In genomic region chr1:211889307-211890090, GRCh38 we compare ENCODE assay signal across 7 cellular contexts. TPM values are rescaled to one million over a fixed set of nuclear protein-coding genes. Genes with fewer than 3 reads are reported as not detected.
A peak's percentile ranks its signal among the peaks of the same experiment; 100 is the strongest.
DNase-seq lines count a peak whose midpoint lies in the region; ATAC-seq and TF ChIP-seq lines count a peak whose summit lies in the region.
"Not testable (repeated sequence)": the region's sequence is repeated elsewhere in the genome, so short reads cannot be mapped to it uniquely, and the experiment has no call there.

No MANE protein-coding gene starts in this region.

- not testable (repeated sequence) for H3K9me3 Mint-ChIP-seq in glutamatergic neuron (ENCODE audit: unreplicated experiment); mesothelial cell of epicardium; osteocyte (ENCODE audit: unreplicated experiment)

- peak; percentile 60 for DNase-seq in H7
- DNase-seq in RWPE2 (ENCODE audit: low spot score); brain microvascular endothelial cell; osteocyte (ENCODE audit: extremely low spot score, unreplicated experiment): not testable (repeated sequence)
- peak; percentile 57 for DNase-seq in glutamatergic neuron
- DNase-seq in mesothelial cell of epicardium (ENCODE audit: low spot score in 2 of 2, unreplicated experiment in 2 of 2), result peak; percentile 30 to 52

- not testable (repeated sequence) for H3K27ac Mint-ChIP-seq in glutamatergic neuron (ENCODE audit: unreplicated experiment); mesothelial cell of epicardium; osteocyte (ENCODE audit: unreplicated experiment)

- not testable (repeated sequence) for TF ChIP-seq CTCF in RWPE2 (IDR thresholded peaks at IDR 0.05; ENCODE audit: poor library complexity, severe bottlenecking); brain microvascular endothelial cell (IDR thresholded peaks at IDR 0.05; ENCODE audit: low read depth, low read length, missing control alignments); glutamatergic neuron (IDR thresholded peaks at IDR 0.05; ENCODE audit: partially characterized antibody, unreplicated experiment); mesothelial cell of epicardium (IDR thresholded peaks at IDR 0.05; ENCODE audit: unreplicated experiment); osteocyte (IDR thresholded peaks at IDR 0.05)

- not testable (repeated sequence) for H3K36me3 Mint-ChIP-seq in glutamatergic neuron (ENCODE audit: unreplicated experiment); mesothelial cell of epicardium; osteocyte (ENCODE audit: unreplicated experiment)

- not testable (repeated sequence) for H3K9me3 ChIP-seq in RWPE2 (ENCODE audit: severe bottlenecking); iPS-18c (ENCODE audit: control insufficient read depth, insufficient read depth, low read length)

- H3K4me3 ChIP-seq in H7 (ENCODE audit: insufficient read depth, low read depth, low read length) (peak overlapping the region; percentile 40), RWPE2 (ENCODE audit: severe bottlenecking) (peak overlapping the region; percentile 26), brain microvascular endothelial cell (ENCODE audit: low read depth, low read length) (peak overlapping the region; percentile 15), iPS-18c (ENCODE audit: insufficient read depth, low read depth, low read length) (peak overlapping the region; percentile 46)

- H3K27ac ChIP-seq in RWPE2 (ENCODE audit: poor library complexity, severe bottlenecking); brain microvascular endothelial cell: not testable (repeated sequence)

- H3K27me3 Mint-ChIP-seq in glutamatergic neuron (ENCODE audit: unreplicated experiment); mesothelial cell of epicardium (ENCODE audit: low read depth): not testable (repeated sequence)
- H3K27me3 Mint-ChIP-seq in osteocyte (ENCODE audit: unreplicated experiment), result peaks cover 12% of the 10 kb centered on the region

- ATAC-seq in RWPE2 (ENCODE audit: low read depth), result not testable (repeated sequence)

- peak overlapping the region; percentile 79 for H3K4me3 Mint-ChIP-seq in glutamatergic neuron (ENCODE audit: unreplicated experiment)
- peak overlapping the region; percentile 61 for H3K4me3 Mint-ChIP-seq in mesothelial cell of epicardium
- H3K4me3 Mint-ChIP-seq in osteocyte (ENCODE audit: unreplicated experiment), result peak overlapping the region; percentile 48

- not testable (repeated sequence) for H3K36me3 ChIP-seq in H7 (replicated peaks; ENCODE audit: control insufficient read depth, insufficient read depth, low read length); RWPE2 (ENCODE audit: low read depth); brain microvascular endothelial cell (replicated peaks)

- H3K27me3 ChIP-seq in H7 (ENCODE audit: control insufficient read depth, insufficient read depth, low read length); RWPE2 (ENCODE audit: insufficient read depth, poor library complexity, severe bottlenecking); brain microvascular endothelial cell (replicated peaks): not testable (repeated sequence)

- not testable (repeated sequence) for H3K4me1 ChIP-seq in RWPE2 (ENCODE audit: insufficient read depth, poor library complexity, severe bottlenecking)

- H3K4me1 Mint-ChIP-seq in glutamatergic neuron (ENCODE audit: low read depth, unreplicated experiment); mesothelial cell of epicardium: not testable (repeated sequence)
- peaks cover 11% of the 10 kb centered on the region for H3K4me1 Mint-ChIP-seq in osteocyte (ENCODE audit: unreplicated experiment)

- in situ Hi-C loops in brain microvascular endothelial cell (cut with HindIII; ENCODE audit: low pct_ligation_motif_present, low sequenced_read_pairs), result not testable (repeated sequence)

RNA-seq across cellular contexts. Expression of gene LPGAT1, which starts 58.9 kb away (rescaled TPM):
- total RNA-seq in H7 (2014; rRNA removed; shearing (Covaris generic)), result 10.5 and 20.2 TPM in 2 replicates
- total RNA-seq in glutamatergic neuron (ENCODE audit: unreplicated experiment) (73.2 TPM), mesothelial cell of epicardium (29.8 to 35.6 TPM (median 34.1 TPM) in 3 replicates), osteocyte (48.4 and 51.3 TPM in 2 replicates)
